Comparison of ENCODE assay signal across 13 cellular contexts in genomic region chr7:36638586-36639265, GRCh38.
DNase-seq lines count a peak whose midpoint lies in the region; ATAC-seq and TF ChIP-seq lines count a peak whose summit lies in the region.
"Had no signal": no experiment of that assay in that cellular context is flagged by ENCODE, and none has a peak within 500 bp of the region (broad histone marks: within the 10 kb centered on the region; RNA-seq: fewer than 3 reads in every experiment).

No MANE protein-coding gene starts in this region.

- H3K27me3 Mint-ChIP-seq in activated naive CD8-positive, alpha-beta T cell treated with anti-CD3 and anti-CD28 coated beads, Interleukin-2, amount 10 ng/mL, durations not matched to agents 7 days and 5 days, result no peaks in the 10 kb centered on the region
- H3K27me3 Mint-ChIP-seq: dendritic cell treated with granulocyte-macrophage colony-stimulating factor and Interleukin-4, amounts not matched to agents 40 ng/mL and 50 ng/mL, for 4 days had no signal

- H3F3A ChIP-seq in Loucy (ENCODE audit: low read depth), result peaks cover 3% of the 10 kb centered on the region; the same call in 1 of the 2 replicates

- H3K9ac ChIP-seq in Loucy (ENCODE audit: low read depth, low read length, poor library complexity, severe bottlenecking), result peak overlapping the region; percentile 53

- peak overlapping the region; percentile 95 for H3K27ac Mint-ChIP-seq in activated naive CD8-positive, alpha-beta T cell treated with anti-CD3 and anti-CD28 coated beads, Interleukin-2, amount 10 ng/mL, durations not matched to agents 7 days and 5 days
- H3K27ac Mint-ChIP-seq: HFFc6 had no signal

- H2AFZ ChIP-seq in Loucy (ENCODE audit: low read length), result no peak overlapping the region

- H3K9me2 ChIP-seq in Loucy (replicated peaks; ENCODE audit: low read depth, low read length), result no peaks in the 10 kb centered on the region

- H3K4me1 Mint-ChIP-seq in activated naive CD8-positive, alpha-beta T cell treated with anti-CD3 and anti-CD28 coated beads, Interleukin-2, amount 10 ng/mL, durations not matched to agents 7 days and 5 days, result peaks cover 42% of the 10 kb centered on the region

- peak overlapping the region; percentile 74 for H3K4me2 ChIP-seq in Loucy (ENCODE audit: low read depth, low read length, poor library complexity, severe bottlenecking)

- H3K4me3 Mint-ChIP-seq in activated naive CD8-positive, alpha-beta T cell treated with anti-CD3 and anti-CD28 coated beads, Interleukin-2, amount 10 ng/mL, durations not matched to agents 7 days and 5 days, result peak overlapping the region; percentile 1
- H3K4me3 Mint-ChIP-seq: dendritic cell treated with granulocyte-macrophage colony-stimulating factor and Interleukin-4, amounts not matched to agents 40 ng/mL and 50 ng/mL, for 4 days; HFFc6 had no signal

- ATAC-seq in activated naive CD8-positive, alpha-beta T cell treated with anti-CD3 and anti-CD28 coated beads, Interleukin-2, amount 10 ng/mL, durations not matched to agents 7 days and 5 days (ENCODE audit: low read depth), result no peak
- ATAC-seq in HG03442 (IDR thresholded peaks at IDR 0.05; ENCODE audit: unreplicated experiment), result no peak
- ATAC-seq: psoas muscle had no signal

- peaks cover 9% of the 10 kb centered on the region for H3K36me3 Mint-ChIP-seq in activated naive CD8-positive, alpha-beta T cell treated with anti-CD3 and anti-CD28 coated beads, Interleukin-2, amount 10 ng/mL, durations not matched to agents 7 days and 5 days

- H3K9me3 Mint-ChIP-seq in activated naive CD8-positive, alpha-beta T cell treated with anti-CD3 and anti-CD28 coated beads, Interleukin-2, amount 10 ng/mL, durations not matched to agents 7 days and 5 days, result no peaks in the 10 kb centered on the region
- H3K9me3 Mint-ChIP-seq: dendritic cell treated with granulocyte-macrophage colony-stimulating factor and Interleukin-4, amounts not matched to agents 40 ng/mL and 50 ng/mL, for 4 days had no signal

- POLR2A ChIA-PET in activated naive CD8-positive, alpha-beta T cell treated with anti-CD3 and anti-CD28 coated beads, Interleukin-2, amount 10 ng/mL, durations not matched to agents 7 days and 5 days (lab: Charles Lee), result interaction anchor here (1.1 to 2.3 kb wide), 2 partner anchors 40 to 838 kb away, joined by 3 to 12 read pairs; partner anchors contain the start of gene SEPTIN7

- DNase-seq in activated gamma-delta T cell treated with Interleukin-2 at 50 U/mL for 16 hours (peak; percentile 38), activated gamma-delta T cell (lab: John Stamatoyannopoulos, UW) (no peak), spleen (no peak), NCI-H226 (no peak)
- no peak for DNase-seq in activated naive CD8-positive, alpha-beta T cell treated with anti-CD3 and anti-CD28 coated beads, Interleukin-2, amount 10 ng/mL, durations not matched to agents 7 days and 5 days
- DNase-seq: activated CD8-positive, alpha-beta memory T cell treated with anti-CD3 and anti-CD28 coated beads for 24 hours; HFFc6; psoas muscle; stimulated activated CD4-positive, alpha-beta T cell treated with anti-CD3 and anti-CD28 coated beads, Interleukin-4, amount 100 ng/mL, for 24 hours had no signal

- H4K20me1 ChIP-seq in Loucy (ENCODE audit: insufficient read depth, low read length, poor library complexity, severe bottlenecking), result no peaks in the 10 kb centered on the region

- H3K9me3 ChIP-seq in Loucy (ENCODE audit: insufficient read depth, low read depth, low read length) (no peaks in the 10 kb centered on the region), spleen (no peaks in the 10 kb centered on the region)
- H3K9me3 ChIP-seq: psoas muscle had no signal

- H3K27me3 ChIP-seq in Loucy (ENCODE audit: insufficient read depth, low read length, poor library complexity, severe bottlenecking), result no peaks in the 10 kb centered on the region
- no peaks in the 10 kb centered on the region for H3K27me3 ChIP-seq in spleen (replicated peaks in 1 of 7)

- TF ChIP-seq CTCF in Loucy (conservative IDR thresholded peaks at IDR 0.05; ENCODE audit: low read length) (no peak), spleen (IDR thresholded peaks at IDR 0.05 in 8 of 11, conservative IDR thresholded peaks at IDR 0.05 in 3 of 11) (no peak)

- WGBS in spleen, 5 donors, result 79 to 88% (median 85%) methylated on average over 3 of the region's 3 CpGs

- no peaks in the 10 kb centered on the region for H3K79me2 ChIP-seq in Loucy (ENCODE audit: insufficient read depth, low read length)

- intact Hi-C loops in spleen (cut with DNase I; ENCODE audit: low total_unique reads), result no loop called here

- H3K4me1 ChIP-seq in Loucy (ENCODE audit: insufficient read depth, low read length, poor library complexity, severe bottlenecking), result peaks cover 45% of the 10 kb centered on the region
- peaks cover 0 to 53% (median 13%) of the 10 kb centered on the region in 6 donors for H3K4me1 ChIP-seq in spleen
- H3K4me1 ChIP-seq: psoas muscle had no signal

- TF ChIP-seq POLR2A in spleen (IDR thresholded peaks at IDR 0.05), result no peak

- H3K36me3 ChIP-seq in Loucy (ENCODE audit: insufficient read depth, low read length) (peaks cover 15% of the 10 kb centered on the region; the same call in 1 of the 2 replicates), spleen (peaks cover 0 to 61% (median 6%) of the 10 kb centered on the region in 6 donors)

- no peak overlapping the region for H3K4me3 ChIP-seq in Loucy (ENCODE audit: low read length, poor library complexity, severe bottlenecking)
- H3K4me3 ChIP-seq in spleen, result no peak overlapping the region
- H3K4me3 ChIP-seq: psoas muscle, skin epidermis had no signal

- H3K27ac ChIP-seq in spleen, result peak overlapping the region in 7 of 8 donors; percentile 1 to 78 (median 42)
- H3K27ac ChIP-seq: psoas muscle had no signal
